In genomic region chr6:3259491-3259958, GRCh38 we compare ENCODE assay signal across 8 cellular contexts. TPM values are rescaled to one million over a fixed set of nuclear protein-coding genes. Genes with fewer than 3 reads are reported as not detected.
DNase-seq lines count a peak whose midpoint lies in the region; ATAC-seq lines count a peak whose summit lies in the region.

No MANE protein-coding gene starts in this region.

- peak overlapping the region; percentile 62 for H3K27ac ChIP-seq in temporal lobe (ENCODE audit: low read depth, low read length)

- DNase-seq in activated T-cell treated with anti-CD3 and anti-CD28 coated beads for 48 hours (ENCODE audit: low read depth) (peak; percentile 14), activated T-cell treated with anti-CD3 and anti-CD28 coated beads for 4 hours (no peak), HCEC 1CT (peak; percentile 53), LoVo (ENCODE audit: low spot score) (peak; percentile 15), UCSD-AML1 (lab: John Stamatoyannopoulos, UW; ENCODE audit: unreplicated experiment) (peak; percentile 49), midbrain (lab: John Stamatoyannopoulos, UW) (peak; percentile 51)
- DNase-seq in effector memory CD8-positive, alpha-beta T cell, result peak in 1 of 3 experiments; percentile 33

- H3K27me3 Mint-ChIP-seq in effector memory CD8-positive, alpha-beta T cell, result no peaks in the 10 kb centered on the region

- ATAC-seq in effector memory CD8-positive, alpha-beta T cell (replicated peaks), result peak; percentile 28

- no peaks in the 10 kb centered on the region for H3K9me3 Mint-ChIP-seq in effector memory CD8-positive, alpha-beta T cell

- H3K4me3 Mint-ChIP-seq in effector memory CD8-positive, alpha-beta T cell, result peak overlapping the region; percentile 94 to 98

- peak overlapping the region; percentile 88 to 93 for H3K27ac Mint-ChIP-seq in effector memory CD8-positive, alpha-beta T cell

- peaks cover 36 to 41% of the 10 kb centered on the region in 2 donors for H3K4me1 Mint-ChIP-seq in effector memory CD8-positive, alpha-beta T cell (ENCODE audit: low read depth in 2 of 2)

- peaks cover 12% of the 10 kb centered on the region for H3K36me3 Mint-ChIP-seq in effector memory CD8-positive, alpha-beta T cell (ENCODE audit: insufficient read depth)

RNA-seq across cellular contexts. Expression of gene PSMG4, which starts 0.8 kb away (rescaled TPM):
- 19.9 TPM for total RNA-seq in temporal lobe

RNA-seq across cellular contexts. Expression of gene TUBB2B, which starts 32.1 kb away (rescaled TPM):
- total RNA-seq in temporal lobe, result 2,668 TPM
